Comparison of ENCODE assay signal across 9 cellular contexts in the genomic region with DNA sequence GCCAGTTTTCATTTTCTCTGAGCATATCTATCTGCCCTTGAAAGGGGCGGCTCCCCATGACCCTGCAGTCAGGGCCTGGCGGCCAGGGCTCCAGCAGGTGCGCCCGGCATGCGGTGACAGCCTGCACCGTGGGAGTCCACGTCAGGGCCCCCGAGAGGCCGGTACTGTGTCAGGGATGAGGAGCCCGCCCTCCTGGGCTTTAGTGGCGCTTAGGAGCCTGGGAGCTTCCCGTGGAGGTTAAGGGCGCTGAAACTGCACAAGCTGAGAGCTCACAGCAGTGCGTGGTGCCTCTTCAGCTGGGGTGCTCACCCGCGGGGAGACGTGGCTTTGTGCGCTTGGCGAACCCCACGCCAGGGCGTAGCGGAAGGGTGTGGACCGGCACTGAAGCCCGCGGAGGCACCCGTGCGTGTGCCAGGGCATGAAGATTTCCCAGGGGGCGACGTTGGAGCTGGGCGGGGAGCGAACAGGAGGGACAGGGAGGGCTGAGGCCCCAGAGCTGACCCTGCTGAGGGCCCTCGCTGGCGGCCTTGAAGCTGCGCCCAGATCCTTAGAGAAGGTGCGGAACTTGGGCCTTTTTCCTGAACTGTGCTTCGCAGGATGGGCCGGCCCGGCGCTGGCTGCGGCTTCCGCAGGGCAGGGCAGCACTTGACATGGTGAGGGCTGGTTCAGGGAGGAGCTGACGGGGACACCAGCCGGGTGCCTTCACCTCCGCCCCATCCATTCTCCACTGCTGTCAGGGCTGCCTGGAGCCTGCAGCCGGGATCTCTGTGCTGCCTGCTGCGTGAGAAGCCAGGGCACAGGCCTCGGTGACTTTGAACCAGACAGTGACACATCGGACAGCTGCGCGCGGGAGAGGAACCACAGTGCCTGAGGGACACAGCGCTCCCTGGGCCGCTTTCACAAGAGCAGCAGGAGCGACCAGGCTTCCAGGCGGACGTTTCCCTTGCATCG. TPM values are rescaled to one million over a fixed set of nuclear protein-coding genes. Genes with fewer than 3 reads are reported as not detected.
DNase-seq lines count a peak whose midpoint lies in the region; ATAC-seq and TF ChIP-seq lines count a peak whose summit lies in the region.
"Had no signal": no experiment of that assay in that cellular context is flagged by ENCODE, and none has a peak within 500 bp of the region (broad histone marks: within the 10 kb centered on the region; RNA-seq: fewer than 3 reads in every experiment).

No MANE protein-coding gene starts in this region.

- H3K4me1 ChIP-seq in mononuclear cell (ENCODE audit: insufficient read depth, low read length) (peaks cover 77% of the 10 kb centered on the region), upper lobe of left lung (peaks cover 26 to 55% (median 36%) of the 10 kb centered on the region in 4 donors)

- H3K27me3 ChIP-seq in mononuclear cell (ENCODE audit: insufficient read depth, low read length) (no peaks in the 10 kb centered on the region), upper lobe of left lung (no peaks in the 10 kb centered on the region)

- ATAC-seq in upper lobe of left lung (ENCODE audit: low FRiP score in 2 of 2), result peak; percentile 82 to 89
- ATAC-seq in GM21423 (IDR thresholded peaks at IDR 0.05; ENCODE audit: unreplicated experiment), result no peak

- no peaks in the 10 kb centered on the region for H3K9me3 ChIP-seq in mononuclear cell (ENCODE audit: low read depth, low read length)
- H3K9me3 ChIP-seq in upper lobe of left lung, result no peaks in the 10 kb centered on the region

- peak overlapping the region; percentile 79 to 90 (median 84) for H3K27ac ChIP-seq in upper lobe of left lung
- H3K27ac ChIP-seq: SK-N-MC had no signal

- WGBS in upper lobe of left lung, 2 donors, result 27 to 29% methylated on average over 8 to 57 of the region's 57 CpGs

- TF ChIP-seq EP300 in upper lobe of left lung (IDR thresholded peaks at IDR 0.05), result peak in 1 of 4 donors; percentile 11

- TF ChIP-seq POLR2A in upper lobe of left lung (IDR thresholded peaks at IDR 0.05), result peak in 2 of 4 donors; percentile 21 to 61

- DNase-seq in ELR (ENCODE audit: low read depth), result peak; percentile 76
- DNase-seq in HT-29 (ENCODE audit: low spot score), result peak; percentile 58
- DNase-seq in activated CD4-positive, CD25-positive, alpha-beta regulatory T cell treated with anti-CD3 and anti-CD28 coated beads, Interleukin-2, amount 50 U/mL, for 72 hours, result peak; percentile 55
- DNase-seq in dermis microvascular lymphatic vessel endothelial cell (ENCODE audit: low read depth in 2 of 2), result peak; percentile 27 to 49
- peak; percentile 76 to 92 for DNase-seq in upper lobe of left lung
- no peak for DNase-seq in NCI-H1105 (lab: John Stamatoyannopoulos, UW)

- no peaks in the 10 kb centered on the region for H3K36me3 ChIP-seq in upper lobe of left lung

- H3K4me3 ChIP-seq in mononuclear cell (ENCODE audit: low read length) (peak overlapping the region; percentile 46), upper lobe of left lung (peak overlapping the region; percentile 31 to 56 (median 45))
- H3K4me3 ChIP-seq: SK-N-MC had no signal

- peak in 1 of 6 experiments; percentile 9 for TF ChIP-seq CTCF in upper lobe of left lung (IDR thresholded peaks at IDR 0.05)

RNA-seq across cellular contexts. Expression of a gene that starts 32.9 kb away (rescaled TPM):
- total RNA-seq in HT-29 (2014; rRNA removed; shearing (Covaris generic)), result not detected in 2 replicates
- not detected in 2 replicates for total RNA-seq in dermis microvascular lymphatic vessel endothelial cell
- not detected for total RNA-seq in mononuclear cell
- not detected for total RNA-seq in upper lobe of left lung

RNA-seq across cellular contexts. Expression of a gene that starts 33.0 kb away (rescaled TPM):
- 16.8 and 33.4 TPM in 2 replicates for total RNA-seq in HT-29 (2014; rRNA removed; shearing (Covaris generic))
- total RNA-seq in dermis microvascular lymphatic vessel endothelial cell (26.2 and 71.8 TPM in 2 replicates), mononuclear cell (96.2 TPM), upper lobe of left lung (100 to 1,000 TPM in 2 of 6 donors, 10 to 100 TPM in 4; 55.4 to 170 (median 81.5) TPM)
